8 cellular contexts compared by ENCODE assay signal in genomic region chr1:155856975-155857930, GRCh38. TPM values are rescaled to one million over a fixed set of nuclear protein-coding genes. Genes with fewer than 3 reads are reported as not detected.
A peak's percentile ranks its signal among the peaks of the same experiment; 100 is the strongest.
DNase-seq lines count a peak whose midpoint lies in the region; ATAC-seq and TF ChIP-seq lines count a peak whose summit lies in the region.

TSS of gene GON4L (minus strand) at chr1:155857214. CDS start at chr1:155853780, 3,434 bp downstream.

- H3K36me3 ChIP-seq in esophagus muscularis mucosa (peaks cover 13 to 32% (median 26%) of the 10 kb centered on the region in 4 donors), muscle layer of colon (ENCODE audit: insufficient read depth, low read length) (peaks cover 9% of the 10 kb centered on the region)

- H3K4me1 ChIP-seq in esophagus muscularis mucosa (peaks cover 22 to 50% (median 43%) of the 10 kb centered on the region in 4 donors), muscle layer of colon (ENCODE audit: insufficient read depth, low read length) (peaks cover 23% of the 10 kb centered on the region)

- H3K9ac ChIP-seq in muscle layer of colon (ENCODE audit: low read length), result peak within 1 kb of the TSS; percentile 86

- TF ChIP-seq POLR2A in esophagus muscularis mucosa (IDR thresholded peaks at IDR 0.05; ENCODE audit: low read depth), result no peak

- ATAC-seq in GM21723 (IDR thresholded peaks at IDR 0.05; ENCODE audit: unreplicated experiment), result peak; percentile 60

- TF ChIP-seq CTCF in esophagus muscularis mucosa (IDR thresholded peaks at IDR 0.05), result peak in 1 of 3 experiments; percentile 26

- intact Hi-C loops in esophagus muscularis mucosa (cut with DNase I), result no loop called here

- H3K4me3 ChIP-seq in esophagus muscularis mucosa, result peak within 1 kb of the TSS; percentile 69 to 76 (median 70)
- peak within 1 kb of the TSS; percentile 72 to 95 for H3K4me3 ChIP-seq in muscle layer of colon (ENCODE audit: low read depth in 1 of 2, low read length in 2 of 2)

- no peak for TF ChIP-seq EP300 in esophagus muscularis mucosa (IDR thresholded peaks at IDR 0.05)

- H3K27ac ChIP-seq in esophagus muscularis mucosa (replicated peaks in 1 of 4) (peak within 1 kb of the TSS; percentile 79 to 87 (median 84)), muscle layer of colon (ENCODE audit: low read depth, low read length) (peak within 1 kb of the TSS; percentile 36)

- DNase-seq in DMS114 treated with DMSO at 0.1 percent for 48 hours (lab: John Stamatoyannopoulos, UW; ENCODE audit: unreplicated experiment) (peak; percentile 98), LHCN-M2 (ENCODE audit: low read depth) (peak; percentile 92), RPMI7951 (ENCODE audit: low read depth) (peak; percentile 89), activated T-helper 1 cell treated with Interleukin-2 at 50 U/mL for 16 hours (ENCODE audit: low read depth) (peak; percentile 84), esophagus muscularis mucosa (ENCODE audit: extremely low spot score) (peak; percentile 96)
- DNase-seq in stimulated activated CD8-positive, alpha-beta memory T cell treated with anti-CD3 and anti-CD28 coated beads, Interleukin-7, amount 100 ng/mL, for 24 hours (ENCODE audit: low read depth), result peak; percentile 76

- no peaks in the 10 kb centered on the region for H3K9me3 ChIP-seq in esophagus muscularis mucosa
- H3K9me3 ChIP-seq in muscle layer of colon (ENCODE audit: low read length), result no peaks in the 10 kb centered on the region

- H3K27me3 ChIP-seq in esophagus muscularis mucosa (no peaks in the 10 kb centered on the region), muscle layer of colon (ENCODE audit: control insufficient read depth in 1 of 2, insufficient read depth in 2 of 2, low read length in 2 of 2) (no peaks in the 10 kb centered on the region)

- 15% methylated on average over 44 of the region's 46 CpGs for WGBS in esophagus muscularis mucosa

RNA-seq across cellular contexts. Expression of gene GON4L, which starts in this region (rescaled TPM):
- 20.5 and 21.1 TPM in 2 replicates for total RNA-seq in LHCN-M2 (2014; rRNA removed)
- 9.0 TPM for polyA plus RNA-seq in LHCN-M2 (2012)
- total RNA-seq in RPMI7951 (2014; rRNA removed; shearing (Covaris generic)), result 13.0 and 15.1 TPM in 2 replicates
- 10 to 100 TPM; 26.5 to 49.8 (median 28.3) TPM for total RNA-seq in esophagus muscularis mucosa

Comparison
In these comparisons a context has a peak if more than half of its experiments do, and no peak if none do; other contexts are left out.
1. Peak in every context shown above with its lines: DNase-seq, ATAC-seq, H3K4me3 ChIP-seq and H3K27ac ChIP-seq.